9 cellular contexts compared by ENCODE assay signal in the genomic region with DNA sequence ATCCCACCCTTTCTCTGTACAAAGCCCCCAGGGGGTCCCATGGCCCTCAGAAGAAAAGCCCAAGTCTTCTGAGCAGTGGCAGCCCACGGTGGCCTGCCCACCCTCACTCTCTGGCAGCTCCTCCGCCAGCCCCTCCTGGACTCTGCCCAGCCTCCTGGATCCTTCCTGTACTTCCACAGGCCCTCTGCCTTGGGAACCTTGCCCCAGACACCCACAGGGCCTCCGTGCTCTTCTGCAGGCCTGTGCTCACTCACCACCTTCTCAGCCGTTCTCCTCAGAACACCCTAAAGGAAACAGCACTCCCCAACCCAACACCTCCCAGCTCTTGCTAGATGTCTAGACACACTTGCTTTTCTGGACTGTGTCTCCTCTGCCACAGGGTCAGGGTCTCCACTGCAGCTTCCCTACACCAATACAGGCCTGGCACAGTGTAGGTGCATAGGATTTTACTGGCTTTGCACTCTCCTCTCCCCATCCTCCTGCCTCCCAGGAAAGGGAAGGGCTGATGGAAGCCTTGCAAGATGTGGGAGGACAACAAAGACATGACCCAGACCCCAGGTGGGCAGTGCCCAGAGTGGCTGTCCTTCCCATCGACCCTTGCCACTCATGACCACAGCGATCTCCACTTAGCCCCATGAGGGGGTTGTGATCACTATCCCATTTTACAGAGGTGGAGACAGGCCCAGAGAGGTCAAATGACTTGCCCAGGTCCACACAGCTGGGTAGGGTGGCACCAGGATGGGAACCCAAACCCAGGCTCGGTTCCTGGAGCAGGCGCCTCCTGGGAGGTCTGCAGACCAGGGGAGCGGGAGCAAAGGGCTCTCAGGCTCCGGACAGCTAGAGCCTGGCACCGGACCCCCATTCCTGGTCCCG. TPM values are rescaled to one million over a fixed set of nuclear protein-coding genes. Genes with fewer than 3 reads are reported as not detected.
DNase-seq lines count a peak whose midpoint lies in the region; ATAC-seq and TF ChIP-seq lines count a peak whose summit lies in the region.
"Had no signal": no experiment of that assay in that cellular context is flagged by ENCODE, and none has a peak within 500 bp of the region (broad histone marks: within the 10 kb centered on the region; RNA-seq: fewer than 3 reads in every experiment).

No MANE protein-coding gene starts in this region.

- no peak for TF ChIP-seq CTCF in BE2C (IDR thresholded peaks at IDR 0.05; ENCODE audit: low read depth, low read length)
- TF ChIP-seq CTCF in fibroblast of the aortic adventitia (IDR thresholded peaks at IDR 0.05; ENCODE audit: insufficient read depth, low read length) = no peak
- no peak for TF ChIP-seq CTCF in parathyroid adenoma (IDR thresholded peaks at IDR 0.05)

- no peak overlapping the region for H3K9ac ChIP-seq in parathyroid adenoma

- H3K27ac ChIP-seq in SJSA1 (peak overlapping the region; percentile 60), parathyroid adenoma (no peak overlapping the region)

- H3K4me1 ChIP-seq in BE2C (no peaks in the 10 kb centered on the region), SJSA1 (replicated peaks) (peaks cover 33% of the 10 kb centered on the region), parathyroid adenoma (no peaks in the 10 kb centered on the region)

- peaks cover 18% of the 10 kb centered on the region for H3K27me3 ChIP-seq in BE2C
- H3K27me3 ChIP-seq in SJSA1 (replicated peaks) = no peaks in the 10 kb centered on the region
- H3K27me3 ChIP-seq in parathyroid adenoma (ENCODE audit: control insufficient read depth, insufficient read depth, low read length) = no peaks in the 10 kb centered on the region

- no peak overlapping the region for H2AFZ ChIP-seq in parathyroid adenoma

- peak overlapping the region; percentile 44 for H3K4me2 ChIP-seq in parathyroid adenoma (ENCODE audit: low read length)

- H3K4me3 ChIP-seq in BE2C (ENCODE audit: low read depth, low read length) = peak overlapping the region; percentile 70
- H3K4me3 ChIP-seq in SJSA1 = peak overlapping the region; percentile 88
- H3K4me3 ChIP-seq in fibroblast of the aortic adventitia (ENCODE audit: low read depth, low read length) = peak overlapping the region; percentile 91
- H3K4me3 ChIP-seq in parathyroid adenoma (ENCODE audit: low read depth, low read length) = no peak overlapping the region

- no peak for DNase-seq in BE2C
- no peak for DNase-seq in SJSA1 (ENCODE audit: low read depth in 1 of 2, low spot score in 2 of 2)
- DNase-seq in fibroblast of the aortic adventitia (ENCODE audit: low read depth) = no peak
- DNase-seq in iPS-NIHi11 (ENCODE audit: low spot score) = no peak
- DNase-seq: DMS53 had no signal

- ATAC-seq in GM19328 (IDR thresholded peaks at IDR 0.05; ENCODE audit: unreplicated experiment) (no peak), HG02852 (IDR thresholded peaks at IDR 0.05; ENCODE audit: unreplicated experiment) (no peak), HG02759 (IDR thresholded peaks at IDR 0.05; ENCODE audit: unreplicated experiment) (no peak)

- H3K79me2 ChIP-seq in parathyroid adenoma = no peaks in the 10 kb centered on the region

- H3K9me3 ChIP-seq in BE2C = no peaks in the 10 kb centered on the region
- 0 out of 2 replicates have a peak, but pooled peaks cover 3% of the 10 kb centered on the region for H3K9me3 ChIP-seq in SJSA1 (replicated peaks)
- H3K9me3 ChIP-seq in parathyroid adenoma (ENCODE audit: control insufficient read depth, low read length) = no peaks in the 10 kb centered on the region

- no peaks in the 10 kb centered on the region; the same call in none of the 2 replicates for H3K36me3 ChIP-seq in BE2C
- peaks cover 60% of the 10 kb centered on the region for H3K36me3 ChIP-seq in SJSA1
- H3K36me3 ChIP-seq in parathyroid adenoma (ENCODE audit: control insufficient read depth, insufficient read depth, low read length) = no peaks in the 10 kb centered on the region

RNA-seq across cellular contexts. Expression of a gene that starts 2.0 kb away (rescaled TPM):
- polyA plus RNA-seq in BE2C (2012; ENCODE audit: insufficient read depth, insufficient read length, low read depth) = 29.1 TPM
- total RNA-seq in SJSA1 (2014; rRNA removed; shearing (Covaris generic)) = 50.5 and 56.5 TPM in 2 replicates
- 11.8 and 42.9 TPM in 2 replicates for total RNA-seq in fibroblast of the aortic adventitia (ENCODE audit: low replicate concordance)

RNA-seq across cellular contexts. Expression of a gene that starts 41.7 kb away (rescaled TPM):
- polyA plus RNA-seq in BE2C (2012; ENCODE audit: insufficient read depth, insufficient read length, low read depth) = 43.2 TPM
- total RNA-seq in SJSA1 (2014; rRNA removed; shearing (Covaris generic)) = 9.9 and 11.5 TPM in 2 replicates
- total RNA-seq in fibroblast of the aortic adventitia (ENCODE audit: low replicate concordance) = 5.8 and 44.3 TPM in 2 replicates

RNA-seq across cellular contexts. Expression of a gene that starts 59.9 kb away (rescaled TPM):
- 41.4 TPM for polyA plus RNA-seq in BE2C (2012; ENCODE audit: insufficient read depth, insufficient read length, low read depth)
- total RNA-seq in SJSA1 (2014; rRNA removed; shearing (Covaris generic)) = 13.0 and 24.2 TPM in 2 replicates
- 12.3 and 29.6 TPM in 2 replicates for total RNA-seq in fibroblast of the aortic adventitia (ENCODE audit: low replicate concordance)
